Comparison of ENCODE assay signal across 2 cellular contexts in the genomic region with DNA sequence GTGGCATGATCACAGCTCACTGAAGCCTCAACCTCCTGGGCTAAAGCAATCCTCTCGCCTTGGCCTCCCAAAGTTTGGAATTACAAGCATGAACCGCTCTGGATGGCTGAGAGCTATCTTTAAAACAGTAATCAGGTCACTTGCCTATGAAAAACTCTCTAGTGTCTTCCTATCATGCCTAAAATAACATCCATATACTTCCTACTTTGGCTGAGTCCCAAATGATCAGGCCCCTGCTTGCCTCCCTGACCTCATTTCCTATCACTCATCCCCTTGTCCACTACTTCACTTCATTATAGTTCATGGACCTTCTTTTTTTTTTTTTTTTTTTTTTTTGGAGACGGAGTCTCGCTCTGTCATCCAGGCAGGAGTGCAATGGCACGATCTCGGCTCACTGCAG.
TF ChIP-seq lines count a peak whose summit lies in the region.

No MANE protein-coding gene starts in this region.

TF ChIP-seq in liver, 16 proteins besides CTCF, POLR2A, EP300 and RAD21:
- TF ChIP-seq REST (IDR thresholded peaks at IDR 0.05): no peak
- TF ChIP-seq NR2F2 (IDR thresholded peaks at IDR 0.05): peak; percentile 71

TF ChIP-seq in HepG2, 621 proteins besides CTCF, POLR2A, EP300 and RAD21:
- no peak for TF ChIP-seq ZNF709 (CRISPR knock-in tag; IDR thresholded peaks at IDR 0.05)
- TF ChIP-seq, protein P1, sequence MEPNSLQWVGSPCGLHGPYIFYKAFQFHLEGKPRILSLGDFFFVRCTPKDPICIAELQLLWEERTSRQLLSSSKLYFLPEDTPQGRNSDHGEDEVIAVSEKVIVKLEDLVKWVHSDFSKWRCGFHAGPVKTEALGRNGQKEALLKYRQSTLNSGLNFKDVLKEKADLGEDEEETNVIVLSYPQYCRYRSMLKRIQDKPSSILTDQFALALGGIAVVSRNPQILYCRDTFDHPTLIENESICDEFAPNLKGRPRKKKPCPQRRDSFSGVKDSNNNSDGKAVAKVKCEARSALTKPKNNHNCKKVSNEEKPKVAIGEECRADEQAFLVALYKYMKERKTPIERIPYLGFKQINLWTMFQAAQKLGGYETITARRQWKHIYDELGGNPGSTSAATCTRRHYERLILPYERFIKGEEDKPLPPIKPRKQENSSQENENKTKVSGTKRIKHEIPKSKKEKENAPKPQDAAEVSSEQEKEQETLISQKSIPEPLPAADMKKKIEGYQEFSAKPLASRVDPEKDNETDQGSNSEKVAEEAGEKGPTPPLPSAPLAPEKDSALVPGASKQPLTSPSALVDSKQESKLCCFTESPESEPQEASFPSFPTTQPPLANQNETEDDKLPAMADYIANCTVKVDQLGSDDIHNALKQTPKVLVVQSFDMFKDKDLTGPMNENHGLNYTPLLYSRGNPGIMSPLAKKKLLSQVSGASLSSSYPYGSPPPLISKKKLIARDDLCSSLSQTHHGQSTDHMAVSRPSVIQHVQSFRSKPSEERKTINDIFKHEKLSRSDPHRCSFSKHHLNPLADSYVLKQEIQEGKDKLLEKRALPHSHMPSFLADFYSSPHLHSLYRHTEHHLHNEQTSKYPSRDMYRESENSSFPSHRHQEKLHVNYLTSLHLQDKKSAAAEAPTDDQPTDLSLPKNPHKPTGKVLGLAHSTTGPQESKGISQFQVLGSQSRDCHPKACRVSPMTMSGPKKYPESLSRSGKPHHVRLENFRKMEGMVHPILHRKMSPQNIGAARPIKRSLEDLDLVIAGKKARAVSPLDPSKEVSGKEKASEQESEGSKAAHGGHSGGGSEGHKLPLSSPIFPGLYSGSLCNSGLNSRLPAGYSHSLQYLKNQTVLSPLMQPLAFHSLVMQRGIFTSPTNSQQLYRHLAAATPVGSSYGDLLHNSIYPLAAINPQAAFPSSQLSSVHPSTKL (CRISPR knock-in tag; IDR thresholded peaks at IDR 0.05): no peak
